Comparison of ENCODE assay signal across 8 cellular contexts in the genomic region with DNA sequence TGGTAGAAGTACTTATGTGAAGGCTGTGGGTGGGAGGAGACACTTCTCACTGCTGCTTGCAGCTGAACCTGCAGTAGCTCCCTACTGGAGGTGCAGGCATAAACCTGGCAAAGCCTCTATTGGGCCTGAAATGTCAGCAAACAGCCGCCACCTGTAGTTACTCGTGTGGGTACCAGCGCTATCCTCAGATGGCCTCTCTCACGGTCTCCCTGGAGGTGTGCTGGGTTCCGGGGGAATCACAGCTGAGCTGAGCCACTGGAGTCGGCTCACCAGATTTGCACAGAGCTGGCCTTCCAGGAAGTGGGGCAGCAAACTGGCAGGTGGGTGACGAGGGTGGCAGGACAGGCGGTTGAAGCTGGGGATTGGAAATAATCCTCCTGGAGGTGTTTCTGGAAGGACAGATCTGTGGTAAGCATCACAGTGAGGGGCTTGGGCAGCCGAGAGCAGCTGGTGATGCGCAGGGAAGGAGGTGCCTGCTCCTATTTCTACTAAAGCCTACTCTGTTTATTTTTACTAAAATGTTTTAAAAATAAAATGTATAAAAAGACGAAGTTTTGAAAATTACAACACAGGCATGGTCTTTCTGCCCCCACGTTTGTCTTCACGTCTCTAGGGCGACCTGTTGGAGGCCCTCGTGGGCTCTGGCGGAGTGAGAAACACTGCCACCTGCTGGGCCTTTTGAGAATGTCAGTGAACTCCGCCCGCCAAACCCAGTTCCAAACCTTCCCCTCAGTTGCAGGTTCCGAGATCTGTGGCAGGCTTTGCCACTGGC.
DNase-seq lines count a peak whose midpoint lies in the region; ATAC-seq and TF ChIP-seq lines count a peak whose summit lies in the region.

No MANE protein-coding gene starts in this region.

- intact Hi-C loops in activated T-helper 2 cell treated with anti-CD3 and anti-CD28 coated beads, Interferon-gamma antibody, Interleukin-2, Interleukin-4, amounts not matched to agents 10 μg/mL and 5 μg/mL and 100 μg/mL, durations not matched to agents 14 hours and 24 hours and 36 hours (cut with micrococcal nuclease) = loop anchor here (2.0 to 10.0 kb wide), 3 partner anchors 96 to 292 kb away; a partner anchor contains a TSS
- intact Hi-C loops in testis (cut with DNase I; ENCODE audit: low total_unique reads) = loop anchor here (10.0 kb wide), 1 partner anchor 92 kb away; a partner anchor contains a TSS

- in situ Hi-C loops in ACHN (cut with HindIII; ENCODE audit: low pct_ligation_motif_present, low pct_unique_long_range_greater_than_20kb, low sequenced_read_pairs) = no loop called here

- H3K36me3 Mint-ChIP-seq in activated T-helper 2 cell treated with anti-CD3 and anti-CD28 coated beads, Interferon-gamma antibody, Interleukin-2, Interleukin-4, amounts not matched to agents 10 μg/mL and 5 μg/mL and 100 μg/mL, durations not matched to agents 14 hours and 24 hours and 36 hours (ENCODE audit: low read depth) = no peaks in the 10 kb centered on the region

- H3K4me3 ChIP-seq in RWPE2 (ENCODE audit: severe bottlenecking) (no peak overlapping the region), foreskin fibroblast (ENCODE audit: low read depth in 1 of 2, low read length in 2 of 2) (no peak overlapping the region), neutrophil (ENCODE audit: low read depth in 1 of 2, low read length in 1 of 2) (no peak overlapping the region), testis (peak overlapping the region in 1 of 2 donors; percentile 26)

- H3K4me3 Mint-ChIP-seq in activated T-helper 2 cell treated with anti-CD3 and anti-CD28 coated beads, Interferon-gamma antibody, Interleukin-2, Interleukin-4, amounts not matched to agents 10 μg/mL and 5 μg/mL and 100 μg/mL, durations not matched to agents 14 hours and 24 hours and 36 hours (ENCODE audit: low read depth) = no peak overlapping the region

- no peaks in the 10 kb centered on the region for H3K36me3 ChIP-seq in RWPE2 (ENCODE audit: low read depth)
- H3K36me3 ChIP-seq in neutrophil = no peaks in the 10 kb centered on the region
- H3K36me3 ChIP-seq in testis (ENCODE audit: low read depth, missing control alignments) = no peaks in the 10 kb centered on the region

- H3K9me3 Mint-ChIP-seq in activated T-helper 2 cell treated with anti-CD3 and anti-CD28 coated beads, Interferon-gamma antibody, Interleukin-2, Interleukin-4, amounts not matched to agents 10 μg/mL and 5 μg/mL and 100 μg/mL, durations not matched to agents 14 hours and 24 hours and 36 hours = no peaks in the 10 kb centered on the region

- whole genome bisulfite sequencing in testis, 2 donors = 32 to 39% methylated on average over 19 of the region's 19 CpGs

- H3K9me3 ChIP-seq in RWPE2 (ENCODE audit: severe bottlenecking) (no peaks in the 10 kb centered on the region), neutrophil (no peaks in the 10 kb centered on the region), testis (no peaks in the 10 kb centered on the region)

- peaks cover 10% of the 10 kb centered on the region for H3K27me3 Mint-ChIP-seq in activated T-helper 2 cell treated with anti-CD3 and anti-CD28 coated beads, Interferon-gamma antibody, Interleukin-2, Interleukin-4, amounts not matched to agents 10 μg/mL and 5 μg/mL and 100 μg/mL, durations not matched to agents 14 hours and 24 hours and 36 hours (ENCODE audit: low read depth)

- peaks cover 3% of the 10 kb centered on the region for H3K4me1 Mint-ChIP-seq in activated T-helper 2 cell treated with anti-CD3 and anti-CD28 coated beads, Interferon-gamma antibody, Interleukin-2, Interleukin-4, amounts not matched to agents 10 μg/mL and 5 μg/mL and 100 μg/mL, durations not matched to agents 14 hours and 24 hours and 36 hours (ENCODE audit: low read depth)

- TF ChIP-seq POLR2A in testis (IDR thresholded peaks at IDR 0.05) = no peak

- TF ChIP-seq CTCF in LNCAP (IDR thresholded peaks at IDR 0.05) (peak; percentile 83), RWPE2 (IDR thresholded peaks at IDR 0.05; ENCODE audit: poor library complexity, severe bottlenecking) (peak; percentile 98), foreskin fibroblast (IDR thresholded peaks at IDR 0.05; ENCODE audit: low read depth, low read length) (peak; percentile 73), neutrophil (IDR thresholded peaks at IDR 0.05) (peak; percentile 86), testis (IDR thresholded peaks at IDR 0.05) (peak; percentile 79 to 92 (median 79))

- peak; percentile 58 for DNase-seq in ACHN
- DNase-seq in RWPE2 (ENCODE audit: low spot score) = peak; percentile 51
- DNase-seq in activated T-helper 2 cell treated with anti-CD3 and anti-CD28 coated beads, Interferon-gamma antibody, Interleukin-2, Interleukin-4, amounts not matched to agents 10 μg/mL and 5 μg/mL and 100 μg/mL, durations not matched to agents 14 hours and 24 hours and 36 hours (ENCODE audit: low spot score) = peak; percentile 56
- peak; percentile 34 to 74 for DNase-seq in foreskin fibroblast
- peak; percentile 78 for DNase-seq in testis

- no peaks in the 10 kb centered on the region for H3K27me3 ChIP-seq in RWPE2 (ENCODE audit: insufficient read depth, poor library complexity, severe bottlenecking)
- no peaks in the 10 kb centered on the region for H3K27me3 ChIP-seq in neutrophil
- no peaks in the 10 kb centered on the region for H3K27me3 ChIP-seq in testis

- H3K4me1 ChIP-seq in RWPE2 (ENCODE audit: insufficient read depth, poor library complexity, severe bottlenecking) = peaks cover 7% of the 10 kb centered on the region
- H3K4me1 ChIP-seq in neutrophil (ENCODE audit: control insufficient read depth in 1 of 2, insufficient read depth in 1 of 2, low read depth in 1 of 2, low read length in 1 of 2) = peaks cover 12% of the 10 kb centered on the region in 2 experiments
- H3K4me1 ChIP-seq in testis = peaks cover 5% of the 10 kb centered on the region

- ATAC-seq in GM18867 (IDR thresholded peaks at IDR 0.05; ENCODE audit: unreplicated experiment) (peak; percentile 67), RWPE2 (ENCODE audit: low read depth) (peak; percentile 77)

- no peak overlapping the region for H3K27ac ChIP-seq in RWPE2 (ENCODE audit: poor library complexity, severe bottlenecking)
- no peak overlapping the region for H3K27ac ChIP-seq in neutrophil
- H3K27ac ChIP-seq in testis = no peak overlapping the region

- no peak overlapping the region for H3K27ac Mint-ChIP-seq in activated T-helper 2 cell treated with anti-CD3 and anti-CD28 coated beads, Interferon-gamma antibody, Interleukin-2, Interleukin-4, amounts not matched to agents 10 μg/mL and 5 μg/mL and 100 μg/mL, durations not matched to agents 14 hours and 24 hours and 36 hours
